Comparison of ENCODE assay signal across 2 cellular contexts in genomic region chr6:65646494-65647035, GRCh38.
TF ChIP-seq lines count a peak whose summit lies in the region.

No MANE protein-coding gene starts in this region.

TF ChIP-seq in HepG2, 621 proteins besides CTCF, POLR2A, EP300 and RAD21 (continued from another document):
- TF ChIP-seq, protein P1, sequence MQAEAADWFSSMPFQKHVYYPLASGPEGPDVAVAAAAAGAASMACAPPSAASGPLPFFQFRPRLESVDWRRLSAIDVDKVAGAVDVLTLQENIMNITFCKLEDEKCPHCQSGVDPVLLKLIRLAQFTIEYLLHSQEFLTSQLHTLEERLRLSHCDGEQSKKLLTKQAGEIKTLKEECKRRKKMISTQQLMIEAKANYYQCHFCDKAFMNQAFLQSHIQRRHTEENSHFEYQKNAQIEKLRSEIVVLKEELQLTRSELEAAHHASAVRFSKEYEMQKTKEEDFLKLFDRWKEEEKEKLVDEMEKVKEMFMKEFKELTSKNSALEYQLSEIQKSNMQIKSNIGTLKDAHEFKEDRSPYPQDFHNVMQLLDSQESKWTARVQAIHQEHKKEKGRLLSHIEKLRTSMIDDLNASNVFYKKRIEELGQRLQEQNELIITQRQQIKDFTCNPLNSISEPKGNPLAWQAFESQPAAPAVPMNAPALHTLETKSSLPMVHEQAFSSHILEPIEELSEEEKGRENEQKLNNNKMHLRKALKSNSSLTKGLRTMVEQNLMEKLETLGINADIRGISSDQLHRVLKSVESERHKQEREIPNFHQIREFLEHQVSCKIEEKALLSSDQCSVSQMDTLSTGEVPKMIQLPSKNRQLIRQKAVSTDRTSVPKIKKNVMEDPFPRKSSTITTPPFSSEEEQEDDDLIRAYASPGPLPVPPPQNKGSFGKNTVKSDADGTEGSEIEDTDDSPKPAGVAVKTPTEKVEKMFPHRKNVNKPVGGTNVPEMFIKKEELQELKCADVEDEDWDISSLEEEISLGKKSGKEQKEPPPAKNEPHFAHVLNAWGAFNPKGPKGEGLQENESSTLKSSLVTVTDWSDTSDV (CRISPR knock-in tag; IDR thresholded peaks at IDR 0.05): no peak
- TF ChIP-seq, protein P2, sequence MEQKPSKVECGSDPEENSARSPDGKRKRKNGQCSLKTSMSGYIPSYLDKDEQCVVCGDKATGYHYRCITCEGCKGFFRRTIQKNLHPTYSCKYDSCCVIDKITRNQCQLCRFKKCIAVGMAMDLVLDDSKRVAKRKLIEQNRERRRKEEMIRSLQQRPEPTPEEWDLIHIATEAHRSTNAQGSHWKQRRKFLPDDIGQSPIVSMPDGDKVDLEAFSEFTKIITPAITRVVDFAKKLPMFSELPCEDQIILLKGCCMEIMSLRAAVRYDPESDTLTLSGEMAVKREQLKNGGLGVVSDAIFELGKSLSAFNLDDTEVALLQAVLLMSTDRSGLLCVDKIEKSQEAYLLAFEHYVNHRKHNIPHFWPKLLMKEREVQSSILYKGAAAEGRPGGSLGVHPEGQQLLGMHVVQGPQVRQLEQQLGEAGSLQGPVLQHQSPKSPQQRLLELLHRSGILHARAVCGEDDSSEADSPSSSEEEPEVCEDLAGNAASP (CRISPR knock-in tag; IDR thresholded peaks at IDR 0.05; ENCODE audit: borderline replicate concordance): no peak
- TF ChIP-seq ZNF335 (CRISPR knock-in tag; IDR thresholded peaks at IDR 0.05) (no peak), CCDC6 (CRISPR knock-in tag; IDR thresholded peaks at IDR 0.05) (no peak), ZNF276 (CRISPR knock-in tag; IDR thresholded peaks at IDR 0.05; ENCODE audit: low read depth) (no peak), DR1 (CRISPR knock-in tag; IDR thresholded peaks at IDR 0.05) (no peak), ZC3H4 (CRISPR knock-in tag; IDR thresholded peaks at IDR 0.05; ENCODE audit: borderline replicate concordance) (no peak), KLF6 (CRISPR knock-in tag; IDR thresholded peaks at IDR 0.05) (no peak), ZNF256 (CRISPR knock-in tag; conservative IDR thresholded peaks at IDR 0.05) (no peak), HMG20B (CRISPR knock-in tag; conservative IDR thresholded peaks at IDR 0.05) (no peak), SPEN (CRISPR knock-in tag; IDR thresholded peaks at IDR 0.05; ENCODE audit: low read depth) (no peak), NFE2L2 (IDR thresholded peaks at IDR 0.05; ENCODE audit: low read length) (peak; percentile 58), ZNF772 (CRISPR knock-in tag; IDR thresholded peaks at IDR 0.05) (no peak), KLF13 (CRISPR knock-in tag; IDR thresholded peaks at IDR 0.05) (no peak)

TF ChIP-seq in K562, 482 proteins besides CTCF, POLR2A, EP300 and RAD21 (continued from another document):
- TF ChIP-seq, protein P3, sequence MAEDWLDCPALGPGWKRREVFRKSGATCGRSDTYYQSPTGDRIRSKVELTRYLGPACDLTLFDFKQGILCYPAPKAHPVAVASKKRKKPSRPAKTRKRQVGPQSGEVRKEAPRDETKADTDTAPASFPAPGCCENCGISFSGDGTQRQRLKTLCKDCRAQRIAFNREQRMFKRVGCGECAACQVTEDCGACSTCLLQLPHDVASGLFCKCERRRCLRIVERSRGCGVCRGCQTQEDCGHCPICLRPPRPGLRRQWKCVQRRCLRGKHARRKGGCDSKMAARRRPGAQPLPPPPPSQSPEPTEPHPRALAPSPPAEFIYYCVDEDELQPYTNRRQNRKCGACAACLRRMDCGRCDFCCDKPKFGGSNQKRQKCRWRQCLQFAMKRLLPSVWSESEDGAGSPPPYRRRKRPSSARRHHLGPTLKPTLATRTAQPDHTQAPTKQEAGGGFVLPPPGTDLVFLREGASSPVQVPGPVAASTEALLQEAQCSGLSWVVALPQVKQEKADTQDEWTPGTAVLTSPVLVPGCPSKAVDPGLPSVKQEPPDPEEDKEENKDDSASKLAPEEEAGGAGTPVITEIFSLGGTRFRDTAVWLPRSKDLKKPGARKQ (CRISPR knock-in tag; IDR thresholded peaks at IDR 0.05): no peak
- TF ChIP-seq HMGXB4 (CRISPR knock-in tag; IDR thresholded peaks at IDR 0.05): no peak
- peak; percentile 44 for TF ChIP-seq NFE2 (IDR thresholded peaks at IDR 0.05; ENCODE audit: low read depth)
- no peak for TF ChIP-seq SP2 (IDR thresholded peaks at IDR 0.05; ENCODE audit: extremely low read depth, low read depth, low read length, poor library complexity, severe bottlenecking)
- 0 out of 2 replicates have a peak, but pooled peaks have one; percentile 14 for TF ChIP-seq ARID1B (IDR thresholded peaks at IDR 0.05)
- TF ChIP-seq ZBTB26 (CRISPR knock-in tag; IDR thresholded peaks at IDR 0.05): no peak
- no peak for TF ChIP-seq RFX1 (IDR thresholded peaks at IDR 0.05)
- TF ChIP-seq MEIS2 (IDR thresholded peaks at IDR 0.05; ENCODE audit: partially characterized antibody): peak; percentile 18
- TF ChIP-seq SMARCA5 (IDR thresholded peaks at IDR 0.05): no peak
- peak; percentile 43; the same call in 1 of the 2 replicates for TF ChIP-seq NFE2L1 (tag; IDR thresholded peaks at IDR 0.05; ENCODE audit: borderline replicate concordance, low read depth)
- no peak for TF ChIP-seq PCBP1 (IDR thresholded peaks at IDR 0.05; ENCODE audit: low read depth, low read length, poor library complexity, severe bottlenecking)
- no peak for TF ChIP-seq ZNF318 (IDR thresholded peaks at IDR 0.05; ENCODE audit: borderline replicate concordance in 1 of 2, low read depth in 1 of 2)
- 0 out of 2 replicates have a peak, but pooled peaks have one; percentile 23 for TF ChIP-seq FOSL1 (tag; conservative IDR thresholded peaks at IDR 0.05)
- TF ChIP-seq NFIX (CRISPR knock-in tag; IDR thresholded peaks at IDR 0.05; ENCODE audit: low read depth): no peak
- 0 out of 2 replicates have a peak, but pooled peaks have one; percentile 7 for TF ChIP-seq SPI1 (IDR thresholded peaks at IDR 0.05; ENCODE audit: borderline replicate concordance, low read depth, low read length)
- TF ChIP-seq ZBTB1 (CRISPR knock-in tag; IDR thresholded peaks at IDR 0.05; ENCODE audit: borderline replicate concordance, low read depth): no peak
- TF ChIP-seq MAFG (tag; conservative IDR thresholded peaks at IDR 0.05): peak; percentile 49; the same call in 1 of the 2 replicates
- TF ChIP-seq, protein P4, sequence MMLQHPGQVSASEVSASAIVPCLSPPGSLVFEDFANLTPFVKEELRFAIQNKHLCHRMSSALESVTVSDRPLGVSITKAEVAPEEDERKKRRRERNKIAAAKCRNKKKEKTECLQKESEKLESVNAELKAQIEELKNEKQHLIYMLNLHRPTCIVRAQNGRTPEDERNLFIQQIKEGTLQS (IDR thresholded peaks at IDR 0.05): no peak
- TF ChIP-seq, protein P4 (CRISPR knock-in tag; conservative IDR thresholded peaks at IDR 0.05): no peak
- TF ChIP-seq MAFF (IDR thresholded peaks at IDR 0.05; ENCODE audit: low read length): peak; percentile 33; the same call in 1 of the 2 replicates
- TF ChIP-seq ZNF316 (IDR thresholded peaks at IDR 0.05): 0 out of 2 replicates have a peak, but pooled peaks have one; percentile 5
TF ChIP-seq in K562: peak in this region for 10.
